ENCODE assay signal across 16 cellular contexts in genomic region chr1:94296018-94296417, GRCh38. TPM values are rescaled to one million over a fixed set of nuclear protein-coding genes. Genes with fewer than 3 reads are reported as not detected.
DNase-seq lines count a peak whose midpoint lies in the region; ATAC-seq, FAIRE-seq and TF ChIP-seq lines count a peak whose summit lies in the region.
"Had no signal": no experiment of that assay in that cellular context is flagged by ENCODE, and none has a peak within 500 bp of the region (broad histone marks: within the 10 kb centered on the region; RNA-seq: fewer than 3 reads in every experiment).

No MANE protein-coding gene starts in this region.

- H3K4me1 ChIP-seq in gastrocnemius medialis (peaks cover 13 to 28% of the 10 kb centered on the region in 2 donors), kidney (ENCODE audit: control insufficient read depth in 1 of 2, insufficient read depth in 1 of 2, low read depth in 1 of 2, low read length in 2 of 2) (peaks cover 15 to 17% of the 10 kb centered on the region in 2 donors)

- H3K27me3 ChIP-seq in gastrocnemius medialis = no peaks in the 10 kb centered on the region

- H3K27ac ChIP-seq in gastrocnemius medialis (peak overlapping the region in 3 of 4 donors; percentile 42 to 63 (median 53)), kidney (ENCODE audit: low read depth in 2 of 2, low read length in 2 of 2) (no peak overlapping the region)
- H3K27ac ChIP-seq: VCaP had no signal

- H3K4me3 ChIP-seq in fibroblast of mammary gland (ENCODE audit: control insufficient read depth, low read depth, low read length) (no peak overlapping the region), gastrocnemius medialis (no peak overlapping the region), kidney (ENCODE audit: low read length in 2 of 2) (no peak overlapping the region)

- no peak for FAIRE-seq in kidney (lab: Jason Lieb, UNC)
- FAIRE-seq: colon had no signal

- TF ChIP-seq CTCF in fibroblast of mammary gland (conservative IDR thresholded peaks at IDR 0.05; ENCODE audit: control insufficient read depth, insufficient read depth, low read depth, low read length) = no peak
- no peak for TF ChIP-seq CTCF in gastrocnemius medialis (IDR thresholded peaks at IDR 0.05 in 4 of 5, conservative IDR thresholded peaks at IDR 0.05 in 1 of 5)
- TF ChIP-seq CTCF in kidney (IDR thresholded peaks at IDR 0.05; ENCODE audit: borderline replicate concordance, extremely low read depth, insufficient read depth) = no peak

- no peaks in the 10 kb centered on the region for H3K36me3 ChIP-seq in gastrocnemius medialis
- H3K36me3 ChIP-seq in kidney (ENCODE audit: control insufficient read depth in 1 of 2, insufficient read depth in 2 of 2, low read length in 2 of 2) = no peaks in the 10 kb centered on the region

- DNase-seq in HCEC 1CT (peak; percentile 83), amniotic epithelial cell (ENCODE audit: low read depth) (peak; percentile 39), fibroblast of mammary gland (ENCODE audit: low read depth) (peak; percentile 76), gastrocnemius medialis (no peak), kidney (no peak), mucosa of gallbladder (ENCODE audit: low spot score) (no peak)
- no peak for DNase-seq in effector CD4-positive, alpha-beta T cell
- DNase-seq: activated naive CD4-positive, alpha-beta T cell treated with anti-CD3 and anti-CD28 coated beads for 36 hours; CD4-positive, alpha-beta T cell; Karpas-422; NCI-H1694; NCI-H69; SIG-M5 had no signal

- ATAC-seq in gastrocnemius medialis (peak; percentile 44 to 57), HG02642 (IDR thresholded peaks at IDR 0.05; ENCODE audit: poor library complexity, unreplicated experiment) (no peak)

- in situ Hi-C loops in gastrocnemius medialis (cut with MboI; ENCODE audit: low sequenced_read_pairs in 4 of 4) = no loop called here

- intact Hi-C loops in gastrocnemius medialis (cut with DNase I; ENCODE audit: low total_unique reads) = loop anchor here (5.0 kb wide), 1 partner anchor 49 kb away; no protein-coding TSS in a partner anchor
- intact Hi-C loops in kidney (cut with DNase I) = no loop called here

- H3K9ac ChIP-seq in kidney (ENCODE audit: low read length in 2 of 2) = no peak overlapping the region

- H3K9me3 ChIP-seq in gastrocnemius medialis = no peaks in the 10 kb centered on the region
- no peaks in the 10 kb centered on the region for H3K9me3 ChIP-seq in kidney (ENCODE audit: control insufficient read depth in 1 of 2, low read length in 2 of 2)

- TF ChIP-seq POLR2A in gastrocnemius medialis (IDR thresholded peaks at IDR 0.05) = no peak

RNA-seq across cellular contexts. Expression of gene ARHGAP29, which starts 58.6 kb away (rescaled TPM):
- total RNA-seq in gastrocnemius medialis (10 to 100 TPM in 3 of 4 donors, 1 to 10 TPM in 1; 10.0 to 13.5 (median 11.6) TPM), kidney (145 TPM), mucosa of gallbladder (19.2 TPM)
- polyA plus RNA-seq in kidney (ENCODE audit: insufficient read depth, low read depth, low replicate concordance) = 15.9 TPM
- total RNA-seq: CD4-positive, alpha-beta T cell had no signal

Comparison
In these comparisons a context has a peak if more than half of its experiments do, and no peak if none do; other contexts are left out.
1. DNase-seq: peak in HCEC 1CT (single experiment), amniotic epithelial cell (single experiment) and fibroblast of mammary gland (single experiment); none in gastrocnemius medialis (0 of 2), kidney (single experiment), mucosa of gallbladder (single experiment) and effector CD4-positive, alpha-beta T cell (single experiment).
2. H3K27ac ChIP-seq: peak in gastrocnemius medialis (3 of 4); none in kidney (0 of 2).